8 cellular contexts compared by ENCODE assay signal in genomic region chr3:44913868-44914468, GRCh38. TPM values are rescaled to one million over a fixed set of nuclear protein-coding genes. Genes with fewer than 3 reads are reported as not detected.
DNase-seq lines count a peak whose midpoint lies in the region; ATAC-seq, FAIRE-seq and TF ChIP-seq lines count a peak whose summit lies in the region.

No MANE protein-coding gene starts in this region.

- peaks cover 5% of the 10 kb centered on the region for H3K36me3 Mint-ChIP-seq in mesothelial cell of epicardium

- TF ChIP-seq EP300 in H1 (IDR thresholded peaks at IDR 0.05; ENCODE audit: borderline replicate concordance in 1 of 2, low read depth in 2 of 2, low read length in 2 of 2): no peak

- no peak overlapping the region for H3K4me2 ChIP-seq in H1 (ENCODE audit: insufficient read depth in 1 of 2, low read depth in 2 of 2, low read length in 2 of 2)

- no peak overlapping the region for H3K56ac ChIP-seq in H1 (replicated peaks; ENCODE audit: insufficient read length, low read depth, low read length)

- H4K20me1 ChIP-seq in H1 (replicated peaks in 1 of 2; ENCODE audit: control insufficient read depth in 1 of 2, insufficient read depth in 2 of 2, low read length in 2 of 2): no peaks in the 10 kb centered on the region

- no peak overlapping the region for H2BK12ac ChIP-seq in H1 (ENCODE audit: low read depth, low read length)

- no peak overlapping the region for H3K27ac Mint-ChIP-seq in mesothelial cell of epicardium

- CTCF ChIA-PET in H1 (lab: Charles Lee; ENCODE audit: partially characterized antibody): interaction anchor here (0.6 to 6.3 kb wide), 42 partner anchors 8 to 597 kb away, joined by 3 to 69 read pairs (median 4); partner anchors contain the start of genes EXOSC7 and TMEM42

- H3K23me2 ChIP-seq in H1 (ENCODE audit: low read depth, low read length): no peaks in the 10 kb centered on the region

- H3K27me3 ChIP-seq in H1 (replicated peaks in 1 of 4; ENCODE audit: control insufficient read depth in 3 of 4, extremely low read depth in 1 of 4, insufficient read depth in 3 of 4, low read length in 3 of 4): no peaks in the 10 kb centered on the region

- H3K27me3 Mint-ChIP-seq in mesothelial cell of epicardium (ENCODE audit: low read depth): no peaks in the 10 kb centered on the region

- H3K9me3 Mint-ChIP-seq in mesothelial cell of epicardium: peaks cover 5% of the 10 kb centered on the region

- peaks cover 6% of the 10 kb centered on the region for H3K4me1 Mint-ChIP-seq in mesothelial cell of epicardium

- H3K4me3 ChIP-seq in AG10803 (ENCODE audit: low read length): no peak overlapping the region
- no peak overlapping the region for H3K4me3 ChIP-seq in H1 (ENCODE audit: extremely low read depth in 1 of 4, insufficient read depth in 2 of 4, low read depth in 3 of 4, low read length in 4 of 4)

- no peak overlapping the region for H2AFZ ChIP-seq in H1 (ENCODE audit: low read length)

- no peaks in the 10 kb centered on the region for H3K79me2 ChIP-seq in H1 (ENCODE audit: control insufficient read depth in 1 of 2, insufficient read depth in 2 of 2, low read length in 2 of 2)

- no peak overlapping the region for H4K8ac ChIP-seq in H1 (ENCODE audit: extremely low read depth, insufficient read depth, low read length)

- H3K36me3 ChIP-seq in H1 (ENCODE audit: control insufficient read depth in 2 of 4, insufficient read depth in 4 of 4, low read length in 3 of 4): no peaks in the 10 kb centered on the region

- H3K79me1 ChIP-seq in H1 (ENCODE audit: low read depth, low read length): no peaks in the 10 kb centered on the region

- POLR2A ChIA-PET in H1 (lab: Charles Lee; ENCODE audit: partially characterized antibody): interaction anchor here (0.6 to 2.1 kb wide), 5 partner anchors 9 to 54 kb away, joined by 3 to 5 read pairs (median 4); no protein-coding TSS in a partner anchor

- no peak overlapping the region for H3K9ac ChIP-seq in H1 (replicated peaks in 1 of 4; ENCODE audit: extremely low read depth in 1 of 4, low read depth in 3 of 4, low read length in 3 of 4)

- no peak for ATAC-seq in GM21447 (IDR thresholded peaks at IDR 0.05; ENCODE audit: unreplicated experiment)

- WGBS in H1 (ENCODE audit: extremely low coverage in 1 of 2, insufficient coverage in 1 of 2, insufficient read length in 1 of 2, insufficient replicate concordance in 2 of 2, low coverage in 1 of 2, low lambda C conversion rate in 2 of 2, missing lambda C conversion rate in 1 of 2), 2 experiments: 53% methylated on average over 4 of the region's 4 CpGs; no CpG with 5 or more reads in 1 of the 2 experiments

- no peak overlapping the region for H3K23ac ChIP-seq in H1 (ENCODE audit: insufficient read length)

- H4K91ac ChIP-seq in H1 (replicated peaks; ENCODE audit: insufficient read length, low read length): no peak overlapping the region

- peak; percentile 67 for DNase-seq in AG10803 (ENCODE audit: low read depth)
- DNase-seq in HCEC 1CT: peak; percentile 68
- peak; percentile 65 for DNase-seq in NCI-H69 (lab: John Stamatoyannopoulos, UW)
- peak; percentile 16 to 42 for DNase-seq in activated CD8-positive, alpha-beta memory T cell treated with anti-CD3 and anti-CD28 coated beads for 1 hour (ENCODE audit: extremely low read depth in 1 of 2, low read depth in 1 of 2)
- DNase-seq in H1 (ENCODE audit: low read depth in 1 of 2, low spot score in 2 of 2): peak; percentile 58 to 85
- peak in 1 of 2 experiments; percentile 73 for DNase-seq in mesothelial cell of epicardium (ENCODE audit: low spot score in 2 of 2, unreplicated experiment in 2 of 2)
- peak; percentile 21 to 40 for DNase-seq in stimulated activated CD8-positive, alpha-beta memory T cell treated with anti-CD3 and anti-CD28 coated beads, Interleukin-4, amount 100 ng/mL, for 1 hour (ENCODE audit: low read depth in 2 of 2, low spot score in 1 of 2)

- H3K4me3 Mint-ChIP-seq in mesothelial cell of epicardium: no peak overlapping the region

- no peak for TF ChIP-seq POLR2A in H1 (IDR thresholded peaks at IDR 0.05; ENCODE audit: control extremely low read depth in 1 of 2, low read depth in 2 of 2, low read length in 2 of 2)

- H3K4me1 ChIP-seq in H1 (replicated peaks in 1 of 4; ENCODE audit: control insufficient read depth in 3 of 4, insufficient read depth in 4 of 4, low read length in 3 of 4): peaks cover 0 to 2% (median 0%) of the 10 kb centered on the region in 4 experiments; a peak in 1 of 7 replicates

- no peak overlapping the region for H3K27ac ChIP-seq in H1 (ENCODE audit: low read depth, low read length)

- no peak overlapping the region for H2BK5ac ChIP-seq in H1 (ENCODE audit: low read depth, low read length)

- peak; percentile 84 to 85 for TF ChIP-seq RAD21 in H1 (IDR thresholded peaks at IDR 0.05 in 1 of 2, conservative IDR thresholded peaks at IDR 0.05 in 1 of 2; ENCODE audit: low read depth in 2 of 2, low read length in 2 of 2)

- H2BK20ac ChIP-seq in H1 (ENCODE audit: low read length): no peak overlapping the region

- peaks cover 0 to 3% of the 10 kb centered on the region in 2 experiments; a peak in 1 of 4 replicates for H3K9me3 ChIP-seq in H1 (ENCODE audit: insufficient read depth in 2 of 2, low read depth in 1 of 2, low read length in 1 of 2)

- FAIRE-seq in H1 (lab: Jason Lieb, UNC): peak; percentile 89

- H2BK15ac ChIP-seq in H1 (ENCODE audit: low read length): no peak overlapping the region

- H3K18ac ChIP-seq in H1 (ENCODE audit: extremely low read depth, low read length): no peak overlapping the region

- no peak overlapping the region for H3K4ac ChIP-seq in H1 (replicated peaks; ENCODE audit: insufficient read length, low read depth, low read length)

- H4K5ac ChIP-seq in H1 (ENCODE audit: insufficient read length, low read depth, low read length): no peak overlapping the region

- no peak overlapping the region for H2BK120ac ChIP-seq in H1 (replicated peaks; ENCODE audit: low read depth, low read length)

- H3K14ac ChIP-seq in H1 (ENCODE audit: insufficient read length): no peak overlapping the region

- peak; percentile 92 for TF ChIP-seq CTCF in AG10803 (conservative IDR thresholded peaks at IDR 0.05; ENCODE audit: low read length)
- peak; percentile 77 to 96 (median 84) for TF ChIP-seq CTCF in H1 (IDR thresholded peaks at IDR 0.05; ENCODE audit: control extremely low read depth in 1 of 3, insufficient read depth in 1 of 3, low read depth in 1 of 3, low read length in 3 of 3)
- peak; percentile 76 for TF ChIP-seq CTCF in mesothelial cell of epicardium (IDR thresholded peaks at IDR 0.05; ENCODE audit: unreplicated experiment)

- no peak overlapping the region for H2AK5ac ChIP-seq in H1 (ENCODE audit: low read depth, low read length)

TF ChIP-seq in H1, 55 proteins besides CTCF, POLR2A, EP300 and RAD21 (continues in another document):
- no peak for TF ChIP-seq SAP30 (IDR thresholded peaks at IDR 0.05; ENCODE audit: insufficient read depth, insufficient replicate concordance, low read length)

RNA-seq across cellular contexts. Expression of gene TGM4, which starts 39.6 kb away (rescaled TPM):
- total RNA-seq in H1 (2021; fragmentation: NEBNext Ultra II Directional; extraction: Animal tissue kit (Norgen Biotek cat#: 25700)): not detected in 2 replicates
- 0.02 TPM in 2 replicates for polyA plus RNA-seq in H1 (2011; rRNA removed)
- polyA plus RNA-seq in H1 (2011; cell fraction: cytosol; rRNA removed): 0.03 TPM
- polyA plus RNA-seq in H1 (2011; cell fraction: nucleus; rRNA removed): not detected
- 0.05 to 0.08 TPM in 2 of 4 replicates, not detected in the others for polyA plus RNA-seq in H1 (2012, experiment 1 of 2)
- not detected for polyA plus RNA-seq in H1 (2012, experiment 2 of 2)
- 0.04 TPM for polyA plus RNA-seq in H1 (2013, experiment 1 of 2)
- polyA plus RNA-seq in H1 (2013, experiment 2 of 2): 0.07 TPM
- not detected in 2 replicates for polyA minus RNA-seq in H1 (2011; rRNA and poly(A)+ RNA removed)
- polyA minus RNA-seq in H1 (2011; cell fraction: cytosol; rRNA and poly(A)+ RNA removed): not detected
- polyA minus RNA-seq in H1 (2011; cell fraction: nucleus; rRNA and poly(A)+ RNA removed): not detected
- total RNA-seq in mesothelial cell of epicardium: 0.09 TPM in 1 of 3 replicates, not detected in the others

RNA-seq across cellular contexts. Expression of gene TMEM42, which starts 52.3 kb away (rescaled TPM):
- 10.8 and 11.2 TPM in 2 replicates for total RNA-seq in H1 (2021; fragmentation: NEBNext Ultra II Directional; extraction: Animal tissue kit (Norgen Biotek cat#: 25700))
- 41.4 and 42.6 TPM in 2 replicates for polyA plus RNA-seq in H1 (2011; rRNA removed)
- polyA plus RNA-seq in H1 (2011; cell fraction: cytosol; rRNA removed): 33.0 TPM
- 44.2 TPM for polyA plus RNA-seq in H1 (2011; cell fraction: nucleus; rRNA removed)
- polyA plus RNA-seq in H1 (2012, experiment 1 of 2): 13.6 to 17.7 TPM (median 15.8 TPM) in 4 replicates
- polyA plus RNA-seq in H1 (2012, experiment 2 of 2): 18.5 TPM
- polyA plus RNA-seq in H1 (2013, experiment 1 of 2): 13.1 TPM
- 13.7 TPM for polyA plus RNA-seq in H1 (2013, experiment 2 of 2)
- 16.3 and 17.1 TPM in 2 replicates for polyA minus RNA-seq in H1 (2011; rRNA and poly(A)+ RNA removed)
- 9.3 TPM for polyA minus RNA-seq in H1 (2011; cell fraction: cytosol; rRNA and poly(A)+ RNA removed)
- polyA minus RNA-seq in H1 (2011; cell fraction: nucleus; rRNA and poly(A)+ RNA removed): 11.0 TPM
- 17.7 to 20.2 TPM (median 18.8 TPM) in 3 replicates for total RNA-seq in mesothelial cell of epicardium
